8 cellular contexts compared by ENCODE assay signal in the genomic region with DNA sequence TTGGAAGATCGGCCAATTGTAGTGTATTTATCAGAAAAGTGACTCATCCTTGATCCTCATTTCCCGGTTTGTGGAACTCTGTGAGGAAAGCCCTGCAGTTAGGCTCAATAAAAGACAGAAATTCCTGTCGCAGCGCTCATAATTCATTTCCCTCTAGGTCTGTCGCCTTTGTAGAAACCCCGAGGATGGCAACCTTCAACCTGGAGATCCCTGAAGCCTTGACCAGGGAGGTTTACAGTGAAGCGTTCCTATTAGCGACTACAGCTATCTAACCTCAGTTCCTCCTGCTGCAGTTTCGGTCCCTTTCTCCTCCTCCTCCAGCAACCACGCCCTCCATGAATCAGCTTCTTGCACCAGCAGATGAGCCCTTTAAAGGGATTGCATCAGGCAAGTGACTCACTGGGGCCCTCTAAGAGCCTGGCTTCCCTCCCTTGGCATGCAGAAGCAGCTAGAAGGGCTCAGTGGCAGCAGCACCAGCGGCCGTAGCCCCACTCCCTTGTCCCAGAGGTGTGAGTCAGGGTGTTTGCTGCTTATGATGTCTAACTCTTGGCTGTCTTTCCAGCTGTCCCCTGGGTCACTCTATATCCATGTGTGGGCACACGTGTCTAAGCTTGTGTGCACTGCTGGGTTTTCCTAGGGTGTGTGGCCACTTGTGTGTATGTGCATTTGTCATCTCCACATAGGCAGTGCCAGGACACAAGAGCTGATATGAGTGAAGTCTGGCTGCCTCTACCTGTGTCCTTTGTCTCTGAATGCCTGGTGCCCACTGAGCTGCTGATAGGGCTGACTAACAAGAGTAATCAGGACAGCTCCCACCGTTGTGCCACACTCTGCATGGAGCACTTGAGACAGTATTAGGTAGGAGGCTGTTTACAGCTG. TPM values are rescaled to one million over a fixed set of nuclear protein-coding genes. Genes with fewer than 3 reads are reported as not detected.
A peak's percentile ranks its signal among the peaks of the same experiment; 100 is the strongest.
DNase-seq lines count a peak whose midpoint lies in the region; ATAC-seq lines count a peak whose summit lies in the region.

No MANE protein-coding gene starts in this region.

- ATAC-seq in HG02678 (IDR thresholded peaks at IDR 0.05; ENCODE audit: unreplicated experiment) (peak; percentile 45), T-helper 17 cell (peak; percentile 62), aorta (ENCODE audit: low FRiP score) (peak; percentile 95)

- H3K9me3 ChIP-seq in T-helper 17 cell (ENCODE audit: control insufficient read depth, low read length, poor library complexity, severe bottlenecking) (no peaks in the 10 kb centered on the region), aorta (ENCODE audit: control insufficient read depth, low read length) (no peaks in the 10 kb centered on the region)

- peaks cover 0 to 2% of the 10 kb centered on the region in 2 donors for H3K36me3 ChIP-seq in aorta (ENCODE audit: control insufficient read depth in 1 of 2, insufficient read depth in 2 of 2, low read length in 1 of 2)

- peak; percentile 79 for DNase-seq in NCI-H1436 treated with DMSO at 0.1 percent for 48 hours (lab: John Stamatoyannopoulos, UW)
- peak; percentile 57 to 80 (median 63) for DNase-seq in T-helper 17 cell
- peak; percentile 97 for DNase-seq in hepatic stellate cell (ENCODE audit: low spot score)
- DNase-seq in putamen (ENCODE audit: low spot score) = peak; percentile 93
- DNase-seq in aorta = peak; percentile 95 to 98

- peaks cover 4% of the 10 kb centered on the region for H3K36me3 Mint-ChIP-seq in T-helper 17 cell (ENCODE audit: low read depth)

- H3K4me1 Mint-ChIP-seq in T-helper 17 cell = peaks cover 36% of the 10 kb centered on the region

- WGBS in aorta, 2 donors = 0 to 1% methylated on average over 14 of the region's 14 CpGs

- peak overlapping the region; percentile 76 for H3K4me3 ChIP-seq in GM08714 (ENCODE audit: low read length)
- peak overlapping the region; percentile 33 to 50 for H3K4me3 ChIP-seq in aorta (ENCODE audit: low read length in 2 of 2)

- H3K4me3 Mint-ChIP-seq in T-helper 17 cell = peak overlapping the region; percentile 94

- H3K27ac ChIP-seq in angular gyrus (ENCODE audit: low read depth, low read length) (peak overlapping the region; percentile 97), aorta (ENCODE audit: low read depth in 1 of 2, low read length in 2 of 2) (peak overlapping the region; percentile 83 to 97)

- H3K27me3 ChIP-seq in aorta (ENCODE audit: control insufficient read depth in 1 of 2, insufficient read depth in 2 of 2, low read length in 1 of 2) = no peaks in the 10 kb centered on the region

- H3K4me1 ChIP-seq in aorta (ENCODE audit: control insufficient read depth in 1 of 2, insufficient read depth in 2 of 2, low read length in 2 of 2) = peaks cover 2 to 11% of the 10 kb centered on the region in 2 donors

- H3K27ac Mint-ChIP-seq in T-helper 17 cell = peak overlapping the region; percentile 96

- intact Hi-C loops in aorta (cut with DNase I) = loop anchor here (5.0 to 10.0 kb wide), 2 partner anchors 34 to 232 kb away; partner anchors contain the start of gene MAP7D1 (in 1 of the 2)

- no peaks in the 10 kb centered on the region for H3K27me3 Mint-ChIP-seq in T-helper 17 cell

RNA-seq across cellular contexts. Expression of gene STK40, which starts 0.8 kb away (rescaled TPM):
- total RNA-seq in T-helper 17 cell (10 to 100 TPM; 32.9 to 49.8 TPM), aorta (10 to 100 TPM; 63.9 to 95.7 TPM)
- 10 to 100 TPM; 33.2 to 35.4 TPM for polyA plus RNA-seq in aorta

RNA-seq across cellular contexts. Expression of gene LSM10, which starts 11.2 kb away (rescaled TPM):
- total RNA-seq in T-helper 17 cell (10 to 100 TPM; 26.4 to 31.1 TPM), aorta (10 to 100 TPM; 30.1 TPM)
- polyA plus RNA-seq in aorta = 10 to 100 TPM; 39.6 to 57.7 TPM

Comparison
In these comparisons a context has a peak if more than half of its experiments do, and no peak if none do; other contexts are left out.
1. Peak in every context shown above with its lines: DNase-seq, ATAC-seq, H3K4me3 ChIP-seq and H3K27ac ChIP-seq.
2. ATAC-seq: peak in every context shown above with its lines; median percentile 95 in aorta; 62 in T-helper 17 cell; 45 in HG02678.